9 cellular contexts compared by ENCODE assay signal in genomic region chr7:117385340-117386124, GRCh38. TPM values are rescaled to one million over a fixed set of nuclear protein-coding genes. Genes with fewer than 3 reads are reported as not detected.
A peak's percentile ranks its signal among the peaks of the same experiment; 100 is the strongest.
DNase-seq lines count a peak whose midpoint lies in the region; ATAC-seq and TF ChIP-seq lines count a peak whose summit lies in the region.
"Had no signal": no experiment of that assay in that cellular context is flagged by ENCODE, and none has a peak within 500 bp of the region (broad histone marks: within the 10 kb centered on the region; RNA-seq: fewer than 3 reads in every experiment).

No MANE protein-coding gene starts in this region.

- H4K20me1 ChIP-seq in HCT116 (ENCODE audit: insufficient read depth), result no peaks in the 10 kb centered on the region

- WGBS in esophagus squamous epithelium, 2 donors, result 44 to 46% methylated on average over 7 of the region's 7 CpGs

- RAD21 ChIA-PET in HCT116 (lab: Charles Lee; ENCODE audit: low non-redundant PET in 1 of 2, low total read pairs in 2 of 2, uncharacterized antibody in 2 of 2, unreplicated experiment in 2 of 2), result no interaction called here

- H3K27ac ChIP-seq in HCT116 (ENCODE audit: low read depth, low read length) (no peak overlapping the region), esophagus squamous epithelium (no peak overlapping the region), upper lobe of right lung (no peak overlapping the region)
- H3K27ac ChIP-seq: skin epidermis had no signal

- no peak for TF ChIP-seq POLR2A in HCT116 (IDR thresholded peaks at IDR 0.05; ENCODE audit: borderline replicate concordance, extremely low read depth, insufficient read depth, insufficient read length)
- no peak for TF ChIP-seq POLR2A in esophagus squamous epithelium (IDR thresholded peaks at IDR 0.05)

- peak overlapping the region; percentile 96 for H2AFZ ChIP-seq in HCT116 (ENCODE audit: low read depth, low read length, poor library complexity, severe bottlenecking)

- peak overlapping the region; percentile 66 for H3K4me2 ChIP-seq in HCT116 (ENCODE audit: low read length)

- no peaks in the 10 kb centered on the region for H3K9me2 ChIP-seq in HCT116 (ENCODE audit: insufficient read depth)

- intact Hi-C loops in HCT116 (cut with micrococcal nuclease) (loop anchor here (1.0 to 5.0 kb wide), 3 partner anchors 73 to 455 kb away; no protein-coding TSS in a partner anchor), esophagus squamous epithelium (cut with DNase I) (loop anchor here (10.0 kb wide), 1 partner anchor 171 kb away; no protein-coding TSS in a partner anchor), upper lobe of right lung (cut with DNase I) (no loop called here)

- H3K4me3 ChIP-seq in GM12875 (ENCODE audit: low read depth, low read length), result no peak overlapping the region
- H3K4me3 ChIP-seq in HCT116 (replicated peaks in 1 of 2; ENCODE audit: low read depth in 1 of 2, low read length in 2 of 2), result peak overlapping the region in 1 of 2 experiments; percentile 29; a peak in 2 of 4 replicates
- no peak overlapping the region for H3K4me3 ChIP-seq in esophagus squamous epithelium
- no peak overlapping the region for H3K4me3 ChIP-seq in upper lobe of right lung
- H3K4me3 ChIP-seq: skin epidermis had no signal

- no peaks in the 10 kb centered on the region for H3K79me2 ChIP-seq in HCT116 (ENCODE audit: insufficient read depth, low read length)

- peak; percentile 89 for ATAC-seq in HCT116
- ATAC-seq in upper lobe of right lung, result peak; percentile 47

- no peaks in the 10 kb centered on the region for H3K27me3 ChIP-seq in HCT116 (ENCODE audit: insufficient read depth, low read length)
- no peaks in the 10 kb centered on the region for H3K27me3 ChIP-seq in esophagus squamous epithelium
- no peaks in the 10 kb centered on the region for H3K27me3 ChIP-seq in upper lobe of right lung

- no peak overlapping the region for H3K9ac ChIP-seq in HCT116 (ENCODE audit: low read length)

- peaks cover 4 to 12% of the 10 kb centered on the region in 2 experiments; a peak in 3 of 4 replicates for H3K4me1 ChIP-seq in HCT116 (ENCODE audit: control insufficient read depth in 1 of 2, insufficient read depth in 2 of 2, low read length in 2 of 2)
- H3K4me1 ChIP-seq in esophagus squamous epithelium, result no peaks in the 10 kb centered on the region
- H3K4me1 ChIP-seq in upper lobe of right lung, result no peaks in the 10 kb centered on the region

- TF ChIP-seq CTCF in GM12875 (IDR thresholded peaks at IDR 0.05; ENCODE audit: borderline replicate concordance, insufficient read depth, low read depth, low read length), result 0 out of 2 replicates have a peak, but pooled peaks have one; percentile 9
- TF ChIP-seq CTCF in HCT116 (IDR thresholded peaks at IDR 0.05 in 2 of 3, conservative IDR thresholded peaks at IDR 0.05 in 1 of 3; ENCODE audit: borderline replicate concordance in 1 of 3, insufficient read depth in 1 of 3, low read depth in 2 of 3, low read length in 2 of 3), result peak; percentile 30 to 62 (median 59); a peak in 5 of 6 replicates
- TF ChIP-seq CTCF in esophagus squamous epithelium (IDR thresholded peaks at IDR 0.05), result peak in 4 of 6 experiments; percentile 20 to 51 (median 26)
- peak; percentile 41 for TF ChIP-seq CTCF in upper lobe of right lung (IDR thresholded peaks at IDR 0.05)

- H3K36me3 ChIP-seq in HCT116 (ENCODE audit: control insufficient read depth in 1 of 2, insufficient read depth in 2 of 2, low read length in 2 of 2), result no peaks in the 10 kb centered on the region
- no peaks in the 10 kb centered on the region for H3K36me3 ChIP-seq in esophagus squamous epithelium
- no peaks in the 10 kb centered on the region for H3K36me3 ChIP-seq in upper lobe of right lung

- peak; percentile 71 for TF ChIP-seq RAD21 in HCT116 (IDR thresholded peaks at IDR 0.05; ENCODE audit: low read depth)

- peak; percentile 37 for DNase-seq in HCT116 (ENCODE audit: low read depth, low spot score)
- peak; percentile 19 for DNase-seq in NCI-H345 treated with DMSO at 0.1 percent for 48 hours (lab: John Stamatoyannopoulos, UW; ENCODE audit: unreplicated experiment)
- DNase-seq in esophagus squamous epithelium (lab: John Stamatoyannopoulos, UW), result no peak
- no peak for DNase-seq in upper lobe of right lung
- no peak for DNase-seq in stimulated activated CD4-positive, alpha-beta T cell treated with anti-CD3 and anti-CD28 coated beads, Interleukin-15, amount 100 ng/mL, for 24 hours
- no peak for DNase-seq in activated effector memory CD4-positive, alpha-beta T cell treated with Interleukin-2 at 50 U/mL for 16 hours
- DNase-seq: activated B cell treated with CpG ODN at 0.5 μM for 24 hours had no signal

- CTCF ChIA-PET in HCT116 (lab: Charles Lee), result interaction anchor here (0.8 kb wide), 1 partner anchor 397 kb away, joined by 3 read pairs; no protein-coding TSS in a partner anchor

- BruUV-seq in HCT116 (replicated peaks; lab: Mats Ljungman, UMichigan), result no TSS peak

- H3K9me3 ChIP-seq in HCT116 (ENCODE audit: control insufficient read depth in 1 of 2, insufficient read depth in 1 of 2, low read depth in 1 of 2, low read length in 2 of 2) (0 out of 4 replicates have a peak, but pooled peaks cover 0 to 3% of the 10 kb centered on the region in 2 experiments), esophagus squamous epithelium (no peaks in the 10 kb centered on the region), upper lobe of right lung (peaks cover 7% of the 10 kb centered on the region)

- POLR2A ChIA-PET in HCT116 (lab: Charles Lee), result no interaction called here

TF ChIP-seq in HCT116, 20 proteins besides CTCF, POLR2A, EP300 and RAD21 (continues in another document):
- TF ChIP-seq ZBTB33 (IDR thresholded peaks at IDR 0.05; ENCODE audit: extremely low read depth, insufficient replicate concordance, low read length) (no peak), ZNF274 (IDR thresholded peaks at IDR 0.05; ENCODE audit: low read depth, low read length) (no peak), REST (IDR thresholded peaks at IDR 0.05; ENCODE audit: low read depth) (no peak), EZH2 (IDR thresholded peaks at IDR 0.05) (no peak), EGR1 (IDR thresholded peaks at IDR 0.05; ENCODE audit: low read depth) (no peak), CBX3 (IDR thresholded peaks at IDR 0.05; ENCODE audit: low read depth) (0 out of 2 replicates have a peak, but pooled peaks have one; percentile 7), POLR2AphosphoS5 (IDR thresholded peaks at IDR 0.05; ENCODE audit: low read depth, low read length) (no peak), SP1 (IDR thresholded peaks at IDR 0.05; ENCODE audit: low read depth) (no peak), SIN3A (IDR thresholded peaks at IDR 0.05; ENCODE audit: low read depth) (no peak), EZH2phosphoT487 (IDR thresholded peaks at IDR 0.05; ENCODE audit: borderline replicate concordance) (no peak), JUND (IDR thresholded peaks at IDR 0.05) (0 out of 2 replicates have a peak, but pooled peaks have one; percentile 25), TCF7L2 (IDR thresholded peaks at IDR 0.05; ENCODE audit: borderline replicate concordance, extremely low read depth, insufficient read depth, insufficient read length) (no peak), YY1 (IDR thresholded peaks at IDR 0.05; ENCODE audit: extremely low read depth, insufficient replicate concordance, low read depth, low read length) (no peak), FOSL1 (IDR thresholded peaks at IDR 0.05; ENCODE audit: low read depth) (no peak), ELF1 (IDR thresholded peaks at IDR 0.05; ENCODE audit: borderline replicate concordance, low read depth) (no peak), SRF (IDR thresholded peaks at IDR 0.05; ENCODE audit: low read depth) (no peak)

RNA-seq across cellular contexts. Expression of gene ASZ1, which starts 41.8 kb away (rescaled TPM):
- total RNA-seq in HCT116 (2021; ENCODE audit: unreplicated experiment), result not detected
- polyA plus RNA-seq in HCT116 (2012), result not detected in 2 replicates
- total RNA-seq in esophagus squamous epithelium, result not detected
- not detected for total RNA-seq in upper lobe of right lung
- total RNA-seq: activated B cell treated with CpG ODN at 0.5 μM for 24 hours had no signal

Comparison
In these comparisons a context has a peak if more than half of its experiments do, and no peak if none do; other contexts are left out.
1. CTCF ChIP-seq: peak in every context shown above with its lines; median percentile 59 in HCT116; 41 in upper lobe of right lung; 26 in esophagus squamous epithelium; 9 in GM12875.
2. DNase-seq: peak in HCT116 (single experiment) and NCI-H345 treated with DMSO at 0.1 percent for 48 hours (single experiment); none in esophagus squamous epithelium (single experiment), upper lobe of right lung (single experiment), stimulated activated CD4-positive, alpha-beta T cell treated with anti-CD3 and anti-CD28 coated beads, Interleukin-15, amount 100 ng/mL, for 24 hours (single experiment) and activated effector memory CD4-positive, alpha-beta T cell treated with Interleukin-2 at 50 U/mL for 16 hours (single experiment).